In genomic region chr2:40394030-40394429, GRCh38 we compare ENCODE assay signal across 16 cellular contexts. TPM values are rescaled to one million over a fixed set of nuclear protein-coding genes. Genes with fewer than 3 reads are reported as not detected.
A peak's percentile ranks its signal among the peaks of the same experiment; 100 is the strongest.
DNase-seq lines count a peak whose midpoint lies in the region; ATAC-seq, FAIRE-seq and TF ChIP-seq lines count a peak whose summit lies in the region.
"Had no signal": no experiment of that assay in that cellular context is flagged by ENCODE, and none has a peak within 500 bp of the region (broad histone marks: within the 10 kb centered on the region; RNA-seq: fewer than 3 reads in every experiment).

No MANE protein-coding gene starts in this region.

- H3K79me2 ChIP-seq in smooth muscle cell (ENCODE audit: low read depth) = no peaks in the 10 kb centered on the region

- H2AK5ac ChIP-seq in IMR-90 (ENCODE audit: low read depth, low read length) = no peak overlapping the region

- H3K36me3 ChIP-seq in IMR-90 (ENCODE audit: control insufficient read depth, insufficient read depth, low read length) (no peaks in the 10 kb centered on the region), smooth muscle cell (ENCODE audit: low read depth) (no peaks in the 10 kb centered on the region), kidney (ENCODE audit: control insufficient read depth in 1 of 2, insufficient read depth in 2 of 2, low read length in 2 of 2) (no peaks in the 10 kb centered on the region)
- H3K36me3 ChIP-seq: BE2C had no signal

- H2BK15ac ChIP-seq in IMR-90 (ENCODE audit: low read depth, low read length) = no peak overlapping the region

- H3K27me3 ChIP-seq in IMR-90 (ENCODE audit: control insufficient read depth, insufficient read depth, low read length) (no peaks in the 10 kb centered on the region), smooth muscle cell (ENCODE audit: low read depth) (no peaks in the 10 kb centered on the region)
- H3K27me3 ChIP-seq: BE2C had no signal

- H3K9me1 ChIP-seq in IMR-90 (ENCODE audit: insufficient read depth, low read length) = no peaks in the 10 kb centered on the region

- H2BK5ac ChIP-seq in IMR-90 (ENCODE audit: low read depth, low read length, poor library complexity, severe bottlenecking) = no peak overlapping the region

- H3K18ac ChIP-seq in IMR-90 (ENCODE audit: low read depth, low read length) = no peak overlapping the region

- H4K5ac ChIP-seq in IMR-90 (ENCODE audit: low read depth, low read length) = 0 out of 2 replicates have a peak overlapping the region, but pooled peaks have one; percentile 59

- H3K4ac ChIP-seq in IMR-90 (ENCODE audit: low read depth, low read length) = no peak overlapping the region

- peak overlapping the region; percentile 74 for H3K27ac Mint-ChIP-seq in dendritic cell treated with granulocyte-macrophage colony-stimulating factor and Interleukin-4, amounts not matched to agents 40 ng/mL and 50 ng/mL, for 4 days
- H3K27ac Mint-ChIP-seq in stimulated activated naive B cell treated with anti-CD40 and anti-IgM and Interleukin-4, amounts not matched to agents 10 μg/mL and 1 μg/mL and 100 μg/mL, for 72 hours = no peak overlapping the region
- H3K27ac Mint-ChIP-seq: CD8-positive, alpha-beta T cell; IgD-negative memory B cell had no signal

- no peak overlapping the region for H2AK9ac ChIP-seq in IMR-90 (replicated peaks; ENCODE audit: low read depth, low read length, poor library complexity)

- no peak for ATAC-seq in IMR-90 (ENCODE audit: low read depth)
- no peak for ATAC-seq in stimulated activated naive B cell treated with anti-CD40 and anti-IgM and Interleukin-4, amounts not matched to agents 10 μg/mL and 1 μg/mL and 100 μg/mL, for 72 hours (replicated peaks)
- ATAC-seq: CD8-positive, alpha-beta T cell; HCT116 had no signal

- H2AFZ ChIP-seq in IMR-90 (replicated peaks; ENCODE audit: low read length, poor library complexity) (no peak overlapping the region), smooth muscle cell (ENCODE audit: low read depth) (no peak overlapping the region)

- FAIRE-seq in kidney (lab: Jason Lieb, UNC) = no peak

- peaks cover 25% of the 10 kb centered on the region for H3K4me1 Mint-ChIP-seq in dendritic cell treated with granulocyte-macrophage colony-stimulating factor and Interleukin-4, amounts not matched to agents 40 ng/mL and 50 ng/mL, for 4 days (ENCODE audit: low read depth)
- no peaks in the 10 kb centered on the region for H3K4me1 Mint-ChIP-seq in stimulated activated naive B cell treated with anti-CD40 and anti-IgM and Interleukin-4, amounts not matched to agents 10 μg/mL and 1 μg/mL and 100 μg/mL, for 72 hours
- H3K4me1 Mint-ChIP-seq: IgD-negative memory B cell had no signal

- H3K23ac ChIP-seq in IMR-90 (ENCODE audit: low read depth, low read length) = 0 out of 2 replicates have a peak overlapping the region, but pooled peaks have one; percentile 36

- no peaks in the 10 kb centered on the region for H3K27me3 Mint-ChIP-seq in dendritic cell treated with granulocyte-macrophage colony-stimulating factor and Interleukin-4, amounts not matched to agents 40 ng/mL and 50 ng/mL, for 4 days
- H3K27me3 Mint-ChIP-seq in stimulated activated naive B cell treated with anti-CD40 and anti-IgM and Interleukin-4, amounts not matched to agents 10 μg/mL and 1 μg/mL and 100 μg/mL, for 72 hours = no peaks in the 10 kb centered on the region

- H3K14ac ChIP-seq in IMR-90 (replicated peaks; ENCODE audit: low read depth, low read length) = no peak overlapping the region; the same call in 1 of the 2 replicates

- no peaks in the 10 kb centered on the region for H3K36me3 Mint-ChIP-seq in dendritic cell treated with granulocyte-macrophage colony-stimulating factor and Interleukin-4, amounts not matched to agents 40 ng/mL and 50 ng/mL, for 4 days (ENCODE audit: low read depth)
- no peaks in the 10 kb centered on the region for H3K36me3 Mint-ChIP-seq in stimulated activated naive B cell treated with anti-CD40 and anti-IgM and Interleukin-4, amounts not matched to agents 10 μg/mL and 1 μg/mL and 100 μg/mL, for 72 hours
- H3K36me3 Mint-ChIP-seq: CD8-positive, alpha-beta T cell; IgD-negative memory B cell had no signal

- CTCF ChIA-PET in IMR-90 (lab: Yijun Ruan, JAX) = no interaction called here

- TF ChIP-seq CTCF in IMR-90 (conservative IDR thresholded peaks at IDR 0.05; ENCODE audit: low read depth, low read length) = no peak
- TF ChIP-seq CTCF in NB4 (IDR thresholded peaks at IDR 0.05; ENCODE audit: low read depth, low read length) = no peak
- TF ChIP-seq CTCF in smooth muscle cell (IDR thresholded peaks at IDR 0.05; ENCODE audit: borderline replicate concordance, insufficient read depth, poor library complexity, severe bottlenecking) = no peak
- TF ChIP-seq CTCF in kidney (IDR thresholded peaks at IDR 0.05; ENCODE audit: borderline replicate concordance, extremely low read depth, insufficient read depth) = no peak

- H4K20me1 ChIP-seq in IMR-90 (ENCODE audit: insufficient read depth, low read length) = no peaks in the 10 kb centered on the region
- H4K20me1 ChIP-seq in smooth muscle cell (ENCODE audit: low read depth) = no peaks in the 10 kb centered on the region

- peaks cover 26 to 40% of the 10 kb centered on the region in 2 experiments for H3K79me1 ChIP-seq in IMR-90 (ENCODE audit: low read depth in 1 of 2, low read length in 2 of 2)

- TF ChIP-seq POLR2A in IMR-90 (IDR thresholded peaks at IDR 0.05; ENCODE audit: low read depth, low read length) = no peak
- TF ChIP-seq POLR2A in NB4 (IDR thresholded peaks at IDR 0.05; ENCODE audit: extremely low read depth, insufficient read length) = no peak

- no CpG with 5 or more reads among the region's 4 CpGs for WGBS in IMR-90 (ENCODE audit: extremely low coverage in 2 of 2, insufficient read length in 1 of 2), 2 experiments
- 82% methylated on average over 4 of the region's 4 CpGs for WGBS in smooth muscle cell (ENCODE audit: low lambda C conversion rate)

- no TSS peak for BruUV-seq in IMR-90 (replicated peaks; lab: Mats Ljungman, UMichigan)

- intact Hi-C loops in IMR-90 (cut with micrococcal nuclease) = no loop called here
- intact Hi-C loops in dendritic cell treated with granulocyte-macrophage colony-stimulating factor and Interleukin-4, amounts not matched to agents 40 ng/mL and 50 ng/mL, for 4 days (cut with micrococcal nuclease) = loop anchor here (5.0 kb wide), 3 partner anchors 38 to 58 kb away; partner anchors contain the start of gene SLC8A1
- intact Hi-C loops in kidney (cut with DNase I) = no loop called here

- H3K4me2 ChIP-seq in IMR-90 (ENCODE audit: low read depth, low read length) (no peak overlapping the region), smooth muscle cell (no peak overlapping the region)

- no peak overlapping the region for H4K8ac ChIP-seq in IMR-90 (ENCODE audit: low read depth in 2 of 2, low read length in 2 of 2)

- H3K4me1 ChIP-seq in IMR-90 (ENCODE audit: control insufficient read depth, insufficient read depth, low read length) (peaks cover 4% of the 10 kb centered on the region), smooth muscle cell (ENCODE audit: low read depth) (peaks cover 8% of the 10 kb centered on the region), kidney (ENCODE audit: control insufficient read depth in 1 of 2, insufficient read depth in 1 of 2, low read depth in 1 of 2, low read length in 2 of 2) (no peaks in the 10 kb centered on the region)

- H3K27ac ChIP-seq in IMR-90 (ENCODE audit: insufficient read depth, low read length) (no peak overlapping the region), smooth muscle cell (ENCODE audit: low read depth) (peak overlapping the region; percentile 37), kidney (ENCODE audit: low read depth in 2 of 2, low read length in 2 of 2) (no peak overlapping the region)

- H3K9me3 ChIP-seq in IMR-90 (ENCODE audit: control insufficient read depth, insufficient read depth, low read length) = no peaks in the 10 kb centered on the region
- H3K9me3 ChIP-seq in smooth muscle cell (replicated peaks; ENCODE audit: low read depth) = no peaks in the 10 kb centered on the region
- H3K9me3 ChIP-seq in kidney (ENCODE audit: control insufficient read depth in 1 of 2, low read length in 2 of 2) = no peaks in the 10 kb centered on the region
- H3K9me3 ChIP-seq: BE2C had no signal

- in situ Hi-C loops in IMR-90 (cut with MboI; ENCODE audit: low sequenced_read_pairs) = no loop called here

- H3F3A ChIP-seq in smooth muscle cell (ENCODE audit: low read depth) = no peaks in the 10 kb centered on the region

- H3K9ac ChIP-seq in IMR-90 (ENCODE audit: low read depth, low read length) = no peak overlapping the region
- H3K9ac ChIP-seq in smooth muscle cell (ENCODE audit: low read depth) = no peak overlapping the region
- H3K9ac ChIP-seq in kidney (ENCODE audit: low read length in 2 of 2) = no peak overlapping the region

- no peak overlapping the region for H4K91ac ChIP-seq in IMR-90 (ENCODE audit: insufficient read depth, low read depth, low read length)

- no peak overlapping the region for H2BK20ac ChIP-seq in IMR-90 (ENCODE audit: low read depth, low read length)

- H2BK120ac ChIP-seq in IMR-90 (ENCODE audit: low read depth, low read length) = no peak overlapping the region; the same call in 1 of the 2 replicates

- DNase-seq in IMR-90 (no peak), NB4 (ENCODE audit: low read depth) (peak; percentile 60), smooth muscle cell (lab: John Stamatoyannopoulos, UW; ENCODE audit: unreplicated experiment) (no peak), kidney (no peak), cortex of kidney (lab: John Stamatoyannopoulos, UW) (no peak)
- DNase-seq in stimulated activated naive B cell treated with anti-CD40 and anti-IgM and Interleukin-4, amounts not matched to agents 10 μg/mL and 1 μg/mL and 100 μg/mL, for 72 hours = no peak
- DNase-seq: BE2C; CD8-positive, alpha-beta T cell; GF-D8; NCI-H1092; NCI-H1694; NCI-H2107; NCI-H446 had no signal

- H3K4me3 ChIP-seq in IMR-90 (ENCODE audit: insufficient read depth, low read depth, low read length) (no peak overlapping the region), NB4 (ENCODE audit: low read depth, low read length) (no peak overlapping the region), smooth muscle cell (no peak overlapping the region), kidney (ENCODE audit: low read length in 2 of 2) (no peak overlapping the region)

- dilution Hi-C loops in IMR-90 (cut with HindIII; ENCODE audit: low sequenced_read_pairs, unreplicated experiment) = no loop called here

- TF ChIP-seq RAD21 in IMR-90 (IDR thresholded peaks at IDR 0.05; ENCODE audit: low read length) = no peak

- H3K4me3 Mint-ChIP-seq in dendritic cell treated with granulocyte-macrophage colony-stimulating factor and Interleukin-4, amounts not matched to agents 40 ng/mL and 50 ng/mL, for 4 days = no peak overlapping the region
- no peak overlapping the region for H3K4me3 Mint-ChIP-seq in stimulated activated naive B cell treated with anti-CD40 and anti-IgM and Interleukin-4, amounts not matched to agents 10 μg/mL and 1 μg/mL and 100 μg/mL, for 72 hours
- H3K4me3 Mint-ChIP-seq: CD8-positive, alpha-beta T cell; IgD-negative memory B cell had no signal

- no peaks in the 10 kb centered on the region for H3K9me3 Mint-ChIP-seq in dendritic cell treated with granulocyte-macrophage colony-stimulating factor and Interleukin-4, amounts not matched to agents 40 ng/mL and 50 ng/mL, for 4 days
- no peaks in the 10 kb centered on the region for H3K9me3 Mint-ChIP-seq in stimulated activated naive B cell treated with anti-CD40 and anti-IgM and Interleukin-4, amounts not matched to agents 10 μg/mL and 1 μg/mL and 100 μg/mL, for 72 hours
- H3K9me3 Mint-ChIP-seq: CD8-positive, alpha-beta T cell; IgD-negative memory B cell had no signal

- H3K56ac ChIP-seq in IMR-90 (ENCODE audit: extremely low read depth, insufficient read depth, low read length) = no peak overlapping the region

- POLR2A ChIA-PET in IMR-90 (lab: Charles Lee; ENCODE audit: unreplicated experiment) = no interaction called here

RNA-seq across cellular contexts. Expression of gene SLC8A1, which starts 57.9 kb away (rescaled TPM):
- total RNA-seq in IMR-90 (2012; rRNA removed) (57.0 and 86.1 TPM in 2 replicates), smooth muscle cell (5.3 and 6.3 TPM in 2 replicates), kidney (33.9 TPM)
- polyA plus RNA-seq in IMR-90 (2012; rRNA removed) (6.6 and 7.7 TPM in 2 replicates), smooth muscle cell (1.1 and 1.3 TPM in 2 replicates), kidney (ENCODE audit: insufficient read depth, low read depth, low replicate concordance) (12.9 TPM)
- polyA plus RNA-seq in IMR-90 (2012; cell fraction: cytosol; rRNA removed) = 0.99 and 1.8 TPM in 2 replicates
- 1.2 and 4.3 TPM in 2 replicates for polyA plus RNA-seq in IMR-90 (2012; cell fraction: nucleus; rRNA removed; ENCODE audit: low replicate concordance)
- total RNA-seq: CD8-positive, alpha-beta T cell had no signal
- polyA plus RNA-seq: IgD-negative memory B cell had no signal
